Comparison of ENCODE assay signal across 8 cellular contexts in genomic region chr5:136080483-136081180, GRCh38. TPM values are rescaled to one million over a fixed set of nuclear protein-coding genes. Genes with fewer than 3 reads are reported as not detected.
DNase-seq lines count a peak whose midpoint lies in the region; ATAC-seq and TF ChIP-seq lines count a peak whose summit lies in the region.

No MANE protein-coding gene starts in this region.

- POLR2A ChIA-PET in activated CD8-positive, alpha-beta T cell treated with anti-CD3 and anti-CD28 coated beads for 36 hours (lab: Charles Lee), result no interaction called here

- peak overlapping the region; percentile 45 for H3K27ac Mint-ChIP-seq in activated CD8-positive, alpha-beta T cell treated with anti-CD3 and anti-CD28 coated beads for 36 hours

- intact Hi-C loops in activated CD8-positive, alpha-beta T cell treated with anti-CD3 and anti-CD28 coated beads for 36 hours (cut with micrococcal nuclease), result loop anchor here (5.0 to 10.0 kb wide), 3 partner anchors 106 to 193 kb away; no protein-coding TSS in a partner anchor

- peak overlapping the region; percentile 35 for H3K9ac ChIP-seq in HUES6 (ENCODE audit: low read length)
- peak overlapping the region in 1 of 2 donors; percentile 32 for H3K9ac ChIP-seq in mucosa of rectum (ENCODE audit: low read depth in 1 of 2, low read length in 2 of 2)

- in situ Hi-C loops in Caki2 (cut with HindIII; ENCODE audit: low pct_unique_long_range_greater_than_20kb, low sequenced_read_pairs), result no loop called here

- peak; percentile 99 for ATAC-seq in GM21526 (IDR thresholded peaks at IDR 0.05; ENCODE audit: low FRiP score, unreplicated experiment)
- peak; percentile 95 for ATAC-seq in activated CD8-positive, alpha-beta T cell treated with anti-CD3 and anti-CD28 coated beads for 36 hours

- H3K27me3 ChIP-seq in HUES6 (ENCODE audit: control insufficient read depth, insufficient read depth, low read length), result peaks cover 38% of the 10 kb centered on the region
- no peaks in the 10 kb centered on the region for H3K27me3 ChIP-seq in mucosa of rectum (ENCODE audit: control insufficient read depth in 2 of 2, insufficient read depth in 2 of 2, low read length in 2 of 2)

- H3K4me1 ChIP-seq in HUES6 (ENCODE audit: control insufficient read depth, insufficient read depth, low read length) (0 out of 2 replicates have a peak, but pooled peaks cover 5% of the 10 kb centered on the region), mucosa of rectum (ENCODE audit: control insufficient read depth in 2 of 2, insufficient read depth in 2 of 2, low read length in 2 of 2) (peaks cover 0 to 4% of the 10 kb centered on the region in 2 donors)

- no peaks in the 10 kb centered on the region for H3K36me3 Mint-ChIP-seq in activated CD8-positive, alpha-beta T cell treated with anti-CD3 and anti-CD28 coated beads for 36 hours (ENCODE audit: low read depth)

- H3K9me3 ChIP-seq in HUES6 (ENCODE audit: control insufficient read depth, insufficient read depth, low read depth, low read length), result no peaks in the 10 kb centered on the region
- H3K9me3 ChIP-seq in mucosa of rectum (ENCODE audit: control insufficient read depth in 2 of 2, low read length in 2 of 2), result no peaks in the 10 kb centered on the region

- CTCF ChIA-PET in activated CD8-positive, alpha-beta T cell treated with anti-CD3 and anti-CD28 coated beads for 36 hours (lab: Charles Lee), result interaction anchor here (1.2 to 4.3 kb wide), 9 partner anchors 9 to 519 kb away, joined by 3 to 24 read pairs (median 4); partner anchors contain the start of gene SMAD5

- no peak for TF ChIP-seq CTCF in activated CD8-positive, alpha-beta T cell treated with anti-CD3 and anti-CD28 coated beads for 36 hours (IDR thresholded peaks at IDR 0.05)
- TF ChIP-seq CTCF in epithelial cell of esophagus (IDR thresholded peaks at IDR 0.05; ENCODE audit: insufficient read depth, low read depth, low read length, missing control alignments), result no peak

- H3K36me3 ChIP-seq in HUES6 (ENCODE audit: control insufficient read depth, insufficient read depth, low read length) (no peaks in the 10 kb centered on the region), mucosa of rectum (ENCODE audit: control insufficient read depth in 2 of 2, insufficient read depth in 2 of 2, low read length in 2 of 2) (no peaks in the 10 kb centered on the region)

- H3K4me1 Mint-ChIP-seq in activated CD8-positive, alpha-beta T cell treated with anti-CD3 and anti-CD28 coated beads for 36 hours (ENCODE audit: low read depth), result peaks cover 2% of the 10 kb centered on the region

- H3K4me3 Mint-ChIP-seq in activated CD8-positive, alpha-beta T cell treated with anti-CD3 and anti-CD28 coated beads for 36 hours, result peak overlapping the region; percentile 67

- H3K4me3 ChIP-seq in HUES6 (ENCODE audit: low read depth, low read length), result peak overlapping the region; percentile 82
- H3K4me3 ChIP-seq in epithelial cell of esophagus (ENCODE audit: low read length), result peak overlapping the region; percentile 49
- H3K4me3 ChIP-seq in mucosa of rectum (ENCODE audit: low read length in 2 of 2), result peak overlapping the region; percentile 44 to 63

- H3K27ac ChIP-seq in HUES6 (ENCODE audit: low read depth, low read length) (no peak overlapping the region), mucosa of rectum (ENCODE audit: low read depth in 2 of 2, low read length in 2 of 2) (peak overlapping the region; percentile 56 to 67)

- peaks cover 39% of the 10 kb centered on the region for H3K27me3 Mint-ChIP-seq in activated CD8-positive, alpha-beta T cell treated with anti-CD3 and anti-CD28 coated beads for 36 hours

- DNase-seq in Caki2 (ENCODE audit: low read depth) (peak; percentile 92), epithelial cell of esophagus (ENCODE audit: low read depth) (peak; percentile 83), NCI-H226 (no peak)
- DNase-seq in activated CD8-positive, alpha-beta T cell treated with anti-CD3 and anti-CD28 coated beads for 36 hours, result peak; percentile 87
- DNase-seq in stimulated activated CD8-positive, alpha-beta memory T cell treated with anti-CD3 and anti-CD28 coated beads, Interleukin-7, amount 100 ng/mL, for 48 hours (ENCODE audit: extremely low read depth in 1 of 2, low read depth in 1 of 2), result peak; percentile 39 to 67

- no peaks in the 10 kb centered on the region for H3K9me3 Mint-ChIP-seq in activated CD8-positive, alpha-beta T cell treated with anti-CD3 and anti-CD28 coated beads for 36 hours

RNA-seq across cellular contexts. Expression of gene TGFBI, which starts 51.8 kb away (rescaled TPM):
- 298 and 340 TPM in 2 replicates for total RNA-seq in Caki2 (2014; rRNA removed; shearing (Covaris generic); ENCODE audit: low replicate concordance)
- not detected for total RNA-seq in activated CD8-positive, alpha-beta T cell treated with anti-CD3 and anti-CD28 coated beads for 36 hours

RNA-seq across cellular contexts. Expression of gene SMAD5, which starts 52.0 kb away (rescaled TPM):
- total RNA-seq in Caki2 (2014; rRNA removed; shearing (Covaris generic); ENCODE audit: low replicate concordance), result 15.5 and 77.3 TPM in 2 replicates
- 10 to 100 TPM; 12.4 to 12.5 TPM for total RNA-seq in activated CD8-positive, alpha-beta T cell treated with anti-CD3 and anti-CD28 coated beads for 36 hours

Comparison
In these comparisons a context has a peak if more than half of its experiments do, and no peak if none do; other contexts are left out.
1. RNA of gene TGFBI, which starts 51.8 kb away (total RNA-seq): 298 to 340 TPM in Caki2; not detected in activated CD8-positive, alpha-beta T cell treated with anti-CD3 and anti-CD28 coated beads for 36 hours; every median in the first group is over 100 times any median in the second.
2. Peak in every context shown above with its lines, with median percentiles within 50 percentile points of each other: H3K4me3 ChIP-seq.